ENCODE assay signal across 1 cellular context in genomic region chr21:15740383-15740782, GRCh38.
TF ChIP-seq lines count a peak whose summit lies in the region.

No MANE protein-coding gene starts in this region.

TF ChIP-seq in A549, 52 proteins besides CTCF, POLR2A, EP300 and RAD21 (continued from another document):
- TF ChIP-seq ELK1 (IDR thresholded peaks at IDR 0.05; ENCODE audit: low read depth, low read length): no peak
- no peak for TF ChIP-seq ZSCAN20 (CRISPR knock-in tag; IDR thresholded peaks at IDR 0.05)
- TF ChIP-seq NFE2L2 (conservative IDR thresholded peaks at IDR 0.05; ENCODE audit: low read length): no peak
